ENCODE assay signal across 28 cellular contexts in genomic region chr10:119633538-119634218, GRCh38. TPM values are rescaled to one million over a fixed set of nuclear protein-coding genes. Genes with fewer than 3 reads are reported as not detected.
A peak's percentile ranks its signal among the peaks of the same experiment; 100 is the strongest.
DNase-seq lines count a peak whose midpoint lies in the region; ATAC-seq and TF ChIP-seq lines count a peak whose summit lies in the region.
"Had no signal": no experiment of that assay in that cellular context is flagged by ENCODE, and none has a peak within 500 bp of the region (broad histone marks: within the 10 kb centered on the region; RNA-seq: fewer than 3 reads in every experiment).

No MANE protein-coding gene starts in this region.

- H3K9me3 ChIP-seq in adipocyte (ENCODE audit: control insufficient read depth, low read length): no peaks in the 10 kb centered on the region
- H3K9me3 ChIP-seq in lower lobe of right lung: no peaks in the 10 kb centered on the region
- H3K9me3 ChIP-seq in sigmoid colon: no peaks in the 10 kb centered on the region
- H3K9me3 ChIP-seq: HAP-1, transverse colon had no signal

- no peak overlapping the region for H3K4me3 ChIP-seq in adipocyte (ENCODE audit: low read length)
- no peak overlapping the region for H3K4me3 ChIP-seq in lower lobe of right lung
- no peak overlapping the region for H3K4me3 ChIP-seq in sigmoid colon
- H3K4me3 ChIP-seq: HAP-1, transverse colon had no signal

- TF ChIP-seq CTCF in lower lobe of right lung (IDR thresholded peaks at IDR 0.05) (no peak), sigmoid colon (IDR thresholded peaks at IDR 0.05) (no peak)

- H3K4me1 ChIP-seq in adipocyte (ENCODE audit: control insufficient read depth, insufficient read depth, low read length): peaks cover 6% of the 10 kb centered on the region
- H3K4me1 ChIP-seq in lower lobe of right lung: no peaks in the 10 kb centered on the region
- H3K4me1 ChIP-seq in sigmoid colon: no peaks in the 10 kb centered on the region
- H3K4me1 ChIP-seq: transverse colon had no signal

- no peaks in the 10 kb centered on the region for H3K36me3 ChIP-seq in adipocyte (ENCODE audit: control insufficient read depth, insufficient read depth, low read length, severe bottlenecking)
- H3K36me3 ChIP-seq in lower lobe of right lung: no peaks in the 10 kb centered on the region
- H3K36me3 ChIP-seq in sigmoid colon: no peaks in the 10 kb centered on the region
- H3K36me3 ChIP-seq: HAP-1, transverse colon, WERI-Rb-1 had no signal

- DNase-seq in G401 (ENCODE audit: low spot score): peak; percentile 23
- DNase-seq in adipocyte (ENCODE audit: low read depth): no peak
- peak; percentile 69 for DNase-seq in globus pallidus (ENCODE audit: low spot score)
- peak; percentile 46 for DNase-seq in renal cortical epithelial cell (ENCODE audit: low read depth)
- DNase-seq in UCSD-AML1 (lab: John Stamatoyannopoulos, UW; ENCODE audit: unreplicated experiment): no peak
- no peak for DNase-seq in lower lobe of right lung
- DNase-seq in sigmoid colon: no peak
- no peak for DNase-seq in posterior cingulate gyrus
- DNase-seq: activated CD4-positive, alpha-beta T cell treated with anti-CD3 and anti-CD28 coated beads for 4 hours; activated CD8-positive, alpha-beta memory T cell treated with anti-CD3 and anti-CD28 coated beads for 24 hours; activated T-cell treated with anti-CD3 and anti-CD28 coated beads for 4 hours; cortex of kidney; DMS53; effector memory CD4-positive, alpha-beta T cell; Karpas-422; NCI-H1417; NCI-H2081; NCI-H345; NCI-H69; retina; SHP77; stimulated activated CD4-positive, alpha-beta T cell treated with anti-CD3 and anti-CD28 coated beads, Interleukin-2, amount 100 ng/mL, for 48 hours; transverse colon; WERI-Rb-1 had no signal

- WGBS in sigmoid colon, 2 donors: 79 to 80% methylated on average over 3 of the region's 3 CpGs

- in situ Hi-C loops in G401 (cut with HindIII; ENCODE audit: low sequenced_read_pairs): no loop called here

- H3K9ac ChIP-seq in adipocyte (ENCODE audit: low read length): peak overlapping the region; percentile 46

- no peaks in the 10 kb centered on the region for H3K27me3 ChIP-seq in adipocyte (replicated peaks; ENCODE audit: control insufficient read depth, insufficient read depth, low read length)
- no peaks in the 10 kb centered on the region for H3K27me3 ChIP-seq in lower lobe of right lung (ENCODE audit: low read depth)
- H3K27me3 ChIP-seq in sigmoid colon: no peaks in the 10 kb centered on the region
- H3K27me3 ChIP-seq: transverse colon had no signal

- no peak for TF ChIP-seq EP300 in sigmoid colon (IDR thresholded peaks at IDR 0.05)

- intact Hi-C loops in lower lobe of right lung (cut with DNase I) (no loop called here), sigmoid colon (cut with DNase I) (no loop called here), posterior cingulate gyrus (cut with DNase I) (no loop called here)

- no peak for TF ChIP-seq POLR2A in sigmoid colon (IDR thresholded peaks at IDR 0.05)

- H3K27ac ChIP-seq in lower lobe of right lung (no peak overlapping the region), sigmoid colon (peak overlapping the region in 1 of 4 donors; percentile 23)
- H3K27ac ChIP-seq: transverse colon, WERI-Rb-1 had no signal

- no peak for ATAC-seq in lower lobe of right lung
- ATAC-seq: activated naive CD4-positive, alpha-beta T cell treated with anti-CD3 and anti-CD28 coated beads, Interleukin-2, amount 50 U/mL, for 72 hours; natural killer cell treated with Interleukin-12 subunit alpha and Interleukin-12 subunit beta and Interleukin-15 and Interleukin-18, amount 100 ng/mL, for 72 hours; Panc1 had no signal

RNA-seq across cellular contexts. Expression of gene BAG3, which starts 17.5 kb away (rescaled TPM):
- total RNA-seq in G401 (2014; rRNA removed; shearing (Covaris generic)): 8.5 and 14.6 TPM in 2 replicates
- total RNA-seq in renal cortical epithelial cell (6.3 and 26.8 TPM in 2 replicates), lower lobe of right lung (30.2 TPM), sigmoid colon (10 to 100 TPM; 32.9 to 62.4 (median 43.9) TPM)
- 10 to 100 TPM; 10.8 to 22.5 (median 16.9) TPM for polyA plus RNA-seq in sigmoid colon

RNA-seq across cellular contexts. Expression of gene TIAL1, which starts 36.9 kb away (rescaled TPM):
- 27.5 and 61.6 TPM in 2 replicates for total RNA-seq in G401 (2014; rRNA removed; shearing (Covaris generic))
- total RNA-seq in renal cortical epithelial cell (22.9 and 103 TPM in 2 replicates), lower lobe of right lung (99.0 TPM), sigmoid colon (100 to 1,000 TPM in 1 of 4 donors, 10 to 100 TPM in 3; 68.3 to 132 (median 90.0) TPM)
- polyA plus RNA-seq in sigmoid colon: 10 to 100 TPM; 29.4 to 47.8 (median 30.1) TPM

Comparison
In these comparisons a context has a peak if more than half of its experiments do, and no peak if none do; other contexts are left out.
1. DNase-seq: peak in G401 (single experiment), globus pallidus (single experiment) and renal cortical epithelial cell (single experiment); none in adipocyte (single experiment), UCSD-AML1 (single experiment), lower lobe of right lung (single experiment), sigmoid colon (single experiment) and posterior cingulate gyrus (0 of 10).